Comparison of ENCODE assay signal across 8 cellular contexts in genomic region chr12:109714141-109714912, GRCh38. TPM values are rescaled to one million over a fixed set of nuclear protein-coding genes. Genes with fewer than 3 reads are reported as not detected.
DNase-seq lines count a peak whose midpoint lies in the region; ATAC-seq and TF ChIP-seq lines count a peak whose summit lies in the region.

No MANE protein-coding gene starts in this region.

- H3K9ac ChIP-seq in neural cell (ENCODE audit: low read length) (peak overlapping the region; percentile 81), subcutaneous abdominal adipose tissue (ENCODE audit: low read length in 5 of 5) (peak overlapping the region in 1 of 5 donors; percentile 35)

- TF ChIP-seq EP300 in esophagus muscularis mucosa (IDR thresholded peaks at IDR 0.05): no peak
- no peak for TF ChIP-seq EP300 in neural cell (conservative IDR thresholded peaks at IDR 0.05; ENCODE audit: poor library complexity, severe bottlenecking)

- no peaks in the 10 kb centered on the region for H3K9me2 ChIP-seq in neural cell (ENCODE audit: insufficient read depth, low read length)

- H3K4me3 ChIP-seq in esophagus muscularis mucosa: peak overlapping the region; percentile 59 to 84 (median 74)
- peak overlapping the region; percentile 90 for H3K4me3 ChIP-seq in neural cell (ENCODE audit: low read length)
- peak overlapping the region in 4 of 5 donors; percentile 32 to 63 (median 50) for H3K4me3 ChIP-seq in subcutaneous abdominal adipose tissue (ENCODE audit: low read depth in 1 of 5, low read length in 5 of 5)

- H3K36me3 ChIP-seq in esophagus muscularis mucosa (no peaks in the 10 kb centered on the region), neural cell (ENCODE audit: insufficient read depth, low read length) (no peaks in the 10 kb centered on the region), subcutaneous abdominal adipose tissue (ENCODE audit: control insufficient read depth in 5 of 5, insufficient read depth in 5 of 5, low read length in 5 of 5) (no peaks in the 10 kb centered on the region)

- peaks cover 3 to 60% (median 14%) of the 10 kb centered on the region in 4 donors for H3K27me3 ChIP-seq in esophagus muscularis mucosa
- no peaks in the 10 kb centered on the region for H3K27me3 ChIP-seq in neural cell (ENCODE audit: insufficient read depth, low read depth, low read length)
- H3K27me3 ChIP-seq in subcutaneous abdominal adipose tissue (ENCODE audit: control insufficient read depth in 5 of 5, insufficient read depth in 4 of 5, low read length in 5 of 5): peaks cover 34 to 50% (median 42%) of the 10 kb centered on the region in 5 donors

- 0% methylated on average over 14 of the region's 96 CpGs for whole genome bisulfite sequencing in esophagus muscularis mucosa

- peak in 2 of 3 experiments; percentile 17 to 28 for TF ChIP-seq CTCF in esophagus muscularis mucosa (IDR thresholded peaks at IDR 0.05)
- TF ChIP-seq CTCF in neural cell (IDR thresholded peaks at IDR 0.05; ENCODE audit: poor library complexity, severe bottlenecking): peak; percentile 65

- intact Hi-C loops in esophagus muscularis mucosa (cut with DNase I): loop anchor here (5.0 kb wide), 2 partner anchors 63 to 117 kb away; no protein-coding TSS in a partner anchor

- no peaks in the 10 kb centered on the region for H4K20me1 ChIP-seq in neural cell (ENCODE audit: insufficient read depth)

- TF ChIP-seq POLR2A in esophagus muscularis mucosa (IDR thresholded peaks at IDR 0.05; ENCODE audit: low read depth): no peak

- peak; percentile 18 for ATAC-seq in HG03045 (IDR thresholded peaks at IDR 0.05; ENCODE audit: unreplicated experiment)

- H2AFZ ChIP-seq in neural cell (ENCODE audit: low read depth, low read length): no peak overlapping the region

- peak; percentile 67 for TF ChIP-seq RAD21 in neural cell (conservative IDR thresholded peaks at IDR 0.05)

- H3K79me2 ChIP-seq in neural cell (replicated peaks; ENCODE audit: insufficient read depth, low read length): peaks cover 46% of the 10 kb centered on the region

- peak; percentile 55 for DNase-seq in NCI-H345 (lab: John Stamatoyannopoulos, UW)
- no peak for DNase-seq in NCI-H345 treated with DMSO at 0.1 percent for 48 hours (lab: John Stamatoyannopoulos, UW; ENCODE audit: unreplicated experiment)
- peak; percentile 22 for DNase-seq in NCI-H82 treated with DMSO at 0.1 percent for 48 hours (lab: John Stamatoyannopoulos, UW; ENCODE audit: unreplicated experiment)
- DNase-seq in activated T-cell treated with anti-CD3 and anti-CD28 coated beads, Interleukin-2, amount 50 U/mL, for 1 hour: peak; percentile 70
- no peak for DNase-seq in esophagus muscularis mucosa (ENCODE audit: extremely low spot score)

- H3K4me1 ChIP-seq in esophagus muscularis mucosa: peaks cover 41 to 65% (median 54%) of the 10 kb centered on the region in 4 donors
- peaks cover 0 to 28% (median 22%) of the 10 kb centered on the region in 5 donors for H3K4me1 ChIP-seq in subcutaneous abdominal adipose tissue (ENCODE audit: control insufficient read depth in 5 of 5, insufficient read depth in 5 of 5, low read length in 5 of 5)

- H3F3A ChIP-seq in neural cell (ENCODE audit: insufficient read depth, low read length, poor library complexity, severe bottlenecking): no peaks in the 10 kb centered on the region

- H3K4me2 ChIP-seq in neural cell (ENCODE audit: low read length): peak overlapping the region; percentile 47

- no peaks in the 10 kb centered on the region for H3K9me3 ChIP-seq in esophagus muscularis mucosa
- H3K9me3 ChIP-seq in neural cell (ENCODE audit: low read length): no peaks in the 10 kb centered on the region
- H3K9me3 ChIP-seq in subcutaneous abdominal adipose tissue (ENCODE audit: control insufficient read depth in 5 of 5, low read length in 5 of 5): no peaks in the 10 kb centered on the region

- H3K27ac ChIP-seq in esophagus muscularis mucosa (replicated peaks in 1 of 4): peak overlapping the region; percentile 54 to 82 (median 75)
- peak overlapping the region; percentile 73 for H3K27ac ChIP-seq in neural cell (ENCODE audit: low read length)
- H3K27ac ChIP-seq in subcutaneous abdominal adipose tissue (ENCODE audit: low read depth, low read length): no peak overlapping the region

TF ChIP-seq in neural cell, 6 proteins besides CTCF, POLR2A, EP300 and RAD21:
- TF ChIP-seq SMC3 (conservative IDR thresholded peaks at IDR 0.05; ENCODE audit: poor library complexity) (peak; percentile 72), REST (IDR thresholded peaks at IDR 0.05; ENCODE audit: borderline replicate concordance) (peak; percentile 59), EZH2 (IDR thresholded peaks at IDR 0.05; ENCODE audit: borderline replicate concordance, insufficient read depth, low read length, poor library complexity, severe bottlenecking) (no peak), MXI1 (conservative IDR thresholded peaks at IDR 0.05; ENCODE audit: poor library complexity, severe bottlenecking) (peak; percentile 27), POLR2AphosphoS5 (IDR thresholded peaks at IDR 0.05) (no peak), TAF1 (IDR thresholded peaks at IDR 0.05; ENCODE audit: low read depth) (no peak)

RNA-seq across cellular contexts. Expression of gene FAM222A, which starts 0.7 kb away (rescaled TPM):
- 1 to 10 TPM in 3 of 4 donors, under 1 TPM in 1; 0.42 to 3.8 (median 3.2) TPM for total RNA-seq in esophagus muscularis mucosa
- 6.4 and 8.5 TPM in 2 replicates for polyA plus RNA-seq in neural cell
- polyA minus RNA-seq in neural cell: 14.9 and 15.6 TPM in 2 replicates

Comparison
In these comparisons a context has a peak if more than half of its experiments do, and no peak if none do; other contexts are left out.
1. DNase-seq: peak in NCI-H345 (single experiment), NCI-H82 treated with DMSO at 0.1 percent for 48 hours (single experiment) and activated T-cell treated with anti-CD3 and anti-CD28 coated beads, Interleukin-2, amount 50 U/mL, for 1 hour (single experiment); none in NCI-H345 treated with DMSO at 0.1 percent for 48 hours (single experiment) and esophagus muscularis mucosa (single experiment).
2. Peak in every context shown above with its lines, with median percentiles within 50 percentile points of each other: H3K4me3 ChIP-seq.